In the genomic region with DNA sequence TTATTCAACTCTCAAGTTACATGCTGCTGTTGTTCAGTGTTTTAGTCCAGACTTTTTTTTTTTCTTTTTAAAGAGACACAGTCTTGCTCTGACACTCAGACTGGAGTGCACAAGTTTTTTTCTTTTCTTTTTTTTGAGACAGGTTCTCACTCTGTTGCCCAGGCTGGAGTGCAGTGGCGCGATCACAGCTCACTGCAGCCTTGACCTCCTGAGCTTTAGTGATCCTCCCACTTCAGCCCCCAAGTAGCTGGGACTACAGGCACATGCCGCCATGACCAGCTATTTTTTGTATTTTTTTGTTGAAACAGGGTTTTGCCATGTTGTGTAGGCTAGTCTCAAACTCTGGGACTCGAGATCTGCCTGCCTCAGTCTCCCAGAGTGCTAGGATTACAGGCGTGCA, we compare ENCODE assay signal across 14 cellular contexts.
"Had no signal": no experiment of that assay in that cellular context is flagged by ENCODE, and none has a peak within 500 bp of the region (broad histone marks: within the 10 kb centered on the region; RNA-seq: fewer than 3 reads in every experiment).

No MANE protein-coding gene starts in this region.

- ATAC-seq: activated CD8-positive, alpha-beta memory T cell treated with anti-CD3 and anti-CD28 coated beads, Interleukin-2, amount 10 ng/mL, durations not matched to agents 7 days and 5 days; right cardiac atrium had no signal

- H3K4me3 Mint-ChIP-seq: activated CD8-positive, alpha-beta memory T cell treated with anti-CD3 and anti-CD28 coated beads, Interleukin-2, amount 10 ng/mL, durations not matched to agents 7 days and 5 days; dendritic cell treated with granulocyte-macrophage colony-stimulating factor and Interleukin-4, amounts not matched to agents 40 ng/mL and 50 ng/mL, for 4 days; endodermal cell; T-helper 2 cell treated with Interferon-gamma antibody and Interleukin-4, amounts not matched to agents 5 μg/mL and 100 μg/mL, for 36 hours had no signal

- H3K27ac Mint-ChIP-seq: activated CD8-positive, alpha-beta memory T cell treated with anti-CD3 and anti-CD28 coated beads, Interleukin-2, amount 10 ng/mL, durations not matched to agents 7 days and 5 days; dendritic cell treated with granulocyte-macrophage colony-stimulating factor and Interleukin-4, amounts not matched to agents 40 ng/mL and 50 ng/mL, for 4 days; endodermal cell; T-helper 2 cell treated with Interferon-gamma antibody and Interleukin-4, amounts not matched to agents 5 μg/mL and 100 μg/mL, for 36 hours had no signal

- H3K9me3 Mint-ChIP-seq: dendritic cell treated with granulocyte-macrophage colony-stimulating factor and Interleukin-4, amounts not matched to agents 40 ng/mL and 50 ng/mL, for 4 days; endodermal cell; T-helper 2 cell treated with Interferon-gamma antibody and Interleukin-4, amounts not matched to agents 5 μg/mL and 100 μg/mL, for 36 hours had no signal

- H3K27me3 Mint-ChIP-seq: activated CD8-positive, alpha-beta memory T cell treated with anti-CD3 and anti-CD28 coated beads, Interleukin-2, amount 10 ng/mL, durations not matched to agents 7 days and 5 days; dendritic cell treated with granulocyte-macrophage colony-stimulating factor and Interleukin-4, amounts not matched to agents 40 ng/mL and 50 ng/mL, for 4 days had no signal

- DNase-seq: activated CD4-positive, alpha-beta T cell treated with anti-CD3 and anti-CD28 coated beads for 1 hour; activated CD4-positive, alpha-beta T cell treated with anti-CD3 and anti-CD28 coated beads, Interleukin-2, amount 50 U/mL, for 48 hours; activated naive CD4-positive, alpha-beta T cell treated with Interleukin-2 at 50 U/mL for 16 hours; activated T-cell treated with anti-CD3 and anti-CD28 coated beads, Interleukin-2, amount 50 U/mL, for 48 hours; cerebellar nuclear complex; endodermal cell; mesenchymal stem cell; right cardiac atrium; SHP77; stimulated activated CD4-positive, alpha-beta T cell treated with anti-CD3 and anti-CD28 coated beads, Interleukin-1b, Interleukin-23, amount 100 ng/mL, for 48 hours; stimulated activated naive CD4-positive, alpha-beta T cell treated with Interleukin-2 at 50 U/mL for 16 hours had no signal
